In genomic region chr3:25348996-25349576, GRCh38 we compare ENCODE assay signal across 21 cellular contexts.
"Had no signal": no experiment of that assay in that cellular context is flagged by ENCODE, and none has a peak within 500 bp of the region (broad histone marks: within the 10 kb centered on the region; RNA-seq: fewer than 3 reads in every experiment).

No MANE protein-coding gene starts in this region.

- H3K36me3 Mint-ChIP-seq: naive thymus-derived CD8-positive, alpha-beta T cell; stimulated activated memory B cell treated with anti-CD40 and anti-IgM and Interleukin-4, amounts not matched to agents 10 μg/mL and 1 μg/mL and 100 μg/mL, for 72 hours; type B pancreatic cell had no signal

- H3K9me3 Mint-ChIP-seq: nephron progenitor cell had no signal

- H3K4me3 ChIP-seq: esophagus squamous epithelium, lung, prostate gland, right atrium auricular region, sigmoid colon, testis, tibial artery had no signal

- H3K36me3 ChIP-seq: esophagus squamous epithelium, prostate gland, right atrium auricular region, sigmoid colon, tibial artery had no signal

- H3K27me3 ChIP-seq: esophagus squamous epithelium, right atrium auricular region, sigmoid colon, testis, tibial artery had no signal

- H3K27ac ChIP-seq: esophagus squamous epithelium, prostate gland, right atrium auricular region, sigmoid colon, testis, tibial artery had no signal

- DNase-seq: cortex of kidney; effector memory CD8-positive, alpha-beta T cell; erythroblast; esophagus squamous epithelium; left ventricle myocardium superior; mesendoderm; naive thymus-derived CD8-positive, alpha-beta T cell; nephron progenitor cell; nucleus accumbens; sigmoid colon; stimulated activated CD4-positive, alpha-beta T cell treated with anti-CD3 and anti-CD28 coated beads, Interleukin-2, amount 100 ng/mL, for 24 hours; stimulated activated CD4-positive, alpha-beta T cell treated with anti-CD3 and anti-CD28 coated beads, Interleukin-4, amount 100 ng/mL, for 4 hours; stimulated activated naive CD8-positive, alpha-beta T cell treated with anti-CD3 and anti-CD28 coated beads, Interleukin-15, Interleukin-2, amounts not matched to agents 100 U/mL and 50 U/mL, for 24 hours; substantia nigra; testis; tibial artery had no signal

- H3K27me3 Mint-ChIP-seq: effector memory CD8-positive, alpha-beta T cell; naive thymus-derived CD8-positive, alpha-beta T cell; stimulated activated memory B cell treated with anti-CD40 and anti-IgM and Interleukin-4, amounts not matched to agents 10 μg/mL and 1 μg/mL and 100 μg/mL, for 72 hours; type B pancreatic cell had no signal

- H3K9me3 ChIP-seq: esophagus squamous epithelium, prostate gland, right atrium auricular region, sigmoid colon, testis, tibial artery had no signal

- ATAC-seq: effector memory CD8-positive, alpha-beta T cell; left ventricle myocardium superior; naive thymus-derived CD8-positive, alpha-beta T cell; stimulated activated memory B cell treated with anti-CD40 and anti-IgM and Interleukin-4, amounts not matched to agents 10 μg/mL and 1 μg/mL and 100 μg/mL, for 72 hours; stimulated activated naive CD8-positive, alpha-beta T cell treated with anti-CD3 and anti-CD28 coated beads, Interleukin-15, Interleukin-2, amounts not matched to agents 100 U/mL and 50 U/mL, for 24 hours had no signal

- H3K27ac Mint-ChIP-seq: effector memory CD8-positive, alpha-beta T cell; naive thymus-derived CD8-positive, alpha-beta T cell; nephron progenitor cell; stimulated activated memory B cell treated with anti-CD40 and anti-IgM and Interleukin-4, amounts not matched to agents 10 μg/mL and 1 μg/mL and 100 μg/mL, for 72 hours; type B pancreatic cell had no signal

- H3K4me1 Mint-ChIP-seq: naive thymus-derived CD8-positive, alpha-beta T cell; stimulated activated memory B cell treated with anti-CD40 and anti-IgM and Interleukin-4, amounts not matched to agents 10 μg/mL and 1 μg/mL and 100 μg/mL, for 72 hours had no signal

- H3K4me1 ChIP-seq: esophagus squamous epithelium, prostate gland, right atrium auricular region, sigmoid colon, testis had no signal

- H3K4me3 Mint-ChIP-seq: effector memory CD8-positive, alpha-beta T cell; naive thymus-derived CD8-positive, alpha-beta T cell; nephron progenitor cell; stimulated activated memory B cell treated with anti-CD40 and anti-IgM and Interleukin-4, amounts not matched to agents 10 μg/mL and 1 μg/mL and 100 μg/mL, for 72 hours; type B pancreatic cell had no signal
